Comparison of ENCODE assay signal across 1 cellular context in the genomic region with DNA sequence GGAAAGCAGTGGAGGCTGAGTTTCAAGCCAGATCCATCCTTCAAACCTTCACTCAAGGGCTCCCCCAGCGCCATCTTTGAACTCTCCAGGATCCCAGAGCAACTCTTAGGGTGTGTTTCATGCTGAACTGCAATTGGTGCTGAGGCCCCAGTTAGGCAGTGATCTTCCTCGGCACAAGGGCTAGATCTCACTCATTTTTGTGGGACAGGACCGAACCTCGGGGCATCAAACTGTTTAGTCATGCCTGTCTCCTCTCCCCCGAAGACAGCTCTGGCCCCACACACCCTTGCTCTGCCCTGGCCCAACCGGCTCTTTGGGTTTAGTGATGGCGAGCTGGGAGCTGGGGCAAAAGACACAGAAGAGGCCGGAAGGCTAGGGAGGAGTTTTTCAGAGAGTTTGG.
TF ChIP-seq lines count a peak whose summit lies in the region.

No MANE protein-coding gene starts in this region.

TF ChIP-seq in GM23338, 12 proteins besides CTCF, POLR2A, EP300 and RAD21 (continued from another document):
- TF ChIP-seq, protein P1, sequence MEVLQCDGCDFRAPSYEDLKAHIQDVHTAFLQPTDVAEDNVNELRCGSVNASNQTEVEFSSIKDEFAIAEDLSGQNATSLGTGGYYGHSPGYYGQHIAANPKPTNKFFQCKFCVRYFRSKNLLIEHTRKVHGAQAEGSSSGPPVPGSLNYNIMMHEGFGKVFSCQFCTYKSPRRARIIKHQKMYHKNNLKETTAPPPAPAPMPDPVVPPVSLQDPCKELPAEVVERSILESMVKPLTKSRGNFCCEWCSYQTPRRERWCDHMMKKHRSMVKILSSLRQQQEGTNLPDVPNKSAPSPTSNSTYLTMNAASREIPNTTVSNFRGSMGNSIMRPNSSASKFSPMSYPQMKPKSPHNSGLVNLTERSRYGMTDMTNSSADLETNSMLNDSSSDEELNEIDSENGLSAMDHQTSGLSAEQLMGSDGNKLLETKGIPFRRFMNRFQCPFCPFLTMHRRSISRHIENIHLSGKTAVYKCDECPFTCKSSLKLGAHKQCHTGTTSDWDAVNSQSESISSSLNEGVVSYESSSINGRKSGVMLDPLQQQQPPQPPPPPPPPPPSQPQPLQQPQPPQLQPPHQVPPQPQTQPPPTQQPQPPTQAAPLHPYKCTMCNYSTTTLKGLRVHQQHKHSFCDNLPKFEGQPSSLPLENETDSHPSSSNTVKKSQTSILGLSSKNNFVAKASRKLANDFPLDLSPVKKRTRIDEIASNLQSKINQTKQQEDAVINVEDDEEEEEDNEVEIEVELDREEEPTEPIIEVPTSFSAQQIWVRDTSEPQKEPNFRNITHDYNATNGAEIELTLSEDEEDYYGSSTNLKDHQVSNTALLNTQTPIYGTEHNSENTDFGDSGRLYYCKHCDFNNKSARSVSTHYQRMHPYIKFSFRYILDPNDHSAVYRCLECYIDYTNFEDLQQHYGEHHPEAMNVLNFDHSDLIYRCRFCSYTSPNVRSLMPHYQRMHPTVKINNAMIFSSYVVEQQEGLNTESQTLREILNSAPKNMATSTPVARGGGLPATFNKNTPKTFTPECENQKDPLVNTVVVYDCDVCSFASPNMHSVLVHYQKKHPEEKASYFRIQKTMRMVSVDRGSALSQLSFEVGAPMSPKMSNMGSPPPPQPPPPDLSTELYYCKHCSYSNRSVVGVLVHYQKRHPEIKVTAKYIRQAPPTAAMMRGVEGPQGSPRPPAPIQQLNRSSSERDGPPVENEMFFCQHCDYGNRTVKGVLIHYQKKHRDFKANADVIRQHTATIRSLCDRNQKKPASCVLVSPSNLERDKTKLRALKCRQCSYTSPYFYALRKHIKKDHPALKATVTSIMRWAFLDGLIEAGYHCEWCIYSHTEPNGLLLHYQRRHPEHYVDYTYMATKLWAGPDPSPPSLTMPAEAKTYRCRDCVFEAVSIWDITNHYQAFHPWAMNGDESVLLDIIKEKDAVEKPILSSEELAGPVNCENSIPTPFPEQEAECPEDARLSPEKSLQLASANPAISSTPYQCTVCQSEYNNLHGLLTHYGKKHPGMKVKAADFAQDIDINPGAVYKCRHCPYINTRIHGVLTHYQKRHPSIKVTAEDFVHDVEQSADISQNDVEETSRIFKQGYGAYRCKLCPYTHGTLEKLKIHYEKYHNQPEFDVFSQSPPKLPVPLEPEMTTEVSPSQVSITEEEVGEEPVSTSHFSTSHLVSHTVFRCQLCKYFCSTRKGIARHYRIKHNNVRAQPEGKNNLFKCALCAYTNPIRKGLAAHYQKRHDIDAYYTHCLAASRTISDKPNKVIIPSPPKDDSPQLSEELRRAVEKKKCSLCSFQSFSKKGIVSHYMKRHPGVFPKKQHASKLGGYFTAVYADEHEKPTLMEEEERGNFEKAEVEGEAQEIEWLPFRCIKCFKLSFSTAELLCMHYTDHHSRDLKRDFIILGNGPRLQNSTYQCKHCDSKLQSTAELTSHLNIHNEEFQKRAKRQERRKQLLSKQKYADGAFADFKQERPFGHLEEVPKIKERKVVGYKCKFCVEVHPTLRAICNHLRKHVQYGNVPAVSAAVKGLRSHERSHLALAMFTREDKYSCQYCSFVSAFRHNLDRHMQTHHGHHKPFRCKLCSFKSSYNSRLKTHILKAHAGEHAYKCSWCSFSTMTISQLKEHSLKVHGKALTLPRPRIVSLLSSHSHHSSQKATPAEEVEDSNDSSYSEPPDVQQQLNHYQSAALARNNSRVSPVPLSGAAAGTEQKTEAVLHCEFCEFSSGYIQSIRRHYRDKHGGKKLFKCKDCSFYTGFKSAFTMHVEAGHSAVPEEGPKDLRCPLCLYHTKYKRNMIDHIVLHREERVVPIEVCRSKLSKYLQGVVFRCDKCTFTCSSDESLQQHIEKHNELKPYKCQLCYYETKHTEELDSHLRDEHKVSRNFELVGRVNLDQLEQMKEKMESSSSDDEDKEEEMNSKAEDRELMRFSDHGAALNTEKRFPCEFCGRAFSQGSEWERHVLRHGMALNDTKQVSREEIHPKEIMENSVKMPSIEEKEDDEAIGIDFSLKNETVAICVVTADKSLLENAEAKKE (CRISPR knock-in tag; IDR thresholded peaks at IDR 0.05), result no peak
